14 cellular contexts compared by ENCODE assay signal in the genomic region with DNA sequence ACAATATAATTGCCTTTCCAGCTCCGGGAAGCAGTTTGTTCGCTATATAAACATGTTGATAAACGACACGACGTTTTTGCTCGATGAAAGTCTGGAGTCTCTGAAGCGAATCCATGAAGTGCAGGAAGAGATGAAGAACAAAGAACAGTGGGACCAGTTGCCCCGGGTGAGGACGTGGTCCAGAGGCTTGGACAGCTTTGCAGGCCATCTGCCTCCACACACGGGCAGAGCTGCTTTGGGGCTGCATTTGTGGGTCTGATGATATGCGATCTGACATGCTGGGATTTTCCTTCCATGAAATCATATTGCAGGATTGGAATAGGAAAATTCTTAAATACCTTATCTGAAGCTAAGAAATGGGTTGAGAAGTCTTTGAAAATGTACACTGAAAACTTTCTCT. TPM values are rescaled to one million over a fixed set of nuclear protein-coding genes. Genes with fewer than 3 reads are reported as not detected.
A peak's percentile ranks its signal among the peaks of the same experiment; 100 is the strongest.
DNase-seq lines count a peak whose midpoint lies in the region; ATAC-seq and TF ChIP-seq lines count a peak whose summit lies in the region.
"Had no signal": no experiment of that assay in that cellular context is flagged by ENCODE, and none has a peak within 500 bp of the region (broad histone marks: within the 10 kb centered on the region; RNA-seq: fewer than 3 reads in every experiment).

No MANE protein-coding gene starts in this region.

- ATAC-seq in HG02973 (IDR thresholded peaks at IDR 0.05; ENCODE audit: unreplicated experiment) (no peak), GM21390 (IDR thresholded peaks at IDR 0.05; ENCODE audit: unreplicated experiment) (no peak)
- ATAC-seq: K562 had no signal

- no peak for TF ChIP-seq POLR2A in stomach (IDR thresholded peaks at IDR 0.05)

- intact Hi-C loops in stomach (cut with DNase I; ENCODE audit: low total_unique reads): no loop called here

- no peaks in the 10 kb centered on the region for H3K9me3 ChIP-seq in WERI-Rb-1 (ENCODE audit: severe bottlenecking)
- H3K9me3 ChIP-seq in ectodermal cell (ENCODE audit: control insufficient read depth, low read length): no peaks in the 10 kb centered on the region
- H3K9me3 ChIP-seq in muscle layer of duodenum (ENCODE audit: control insufficient read depth in 1 of 2, low read length in 2 of 2): no peaks in the 10 kb centered on the region
- H3K9me3 ChIP-seq in stomach: no peaks in the 10 kb centered on the region
- H3K9me3 ChIP-seq: prostate gland had no signal

- H3K4me3 ChIP-seq in WERI-Rb-1 (ENCODE audit: low read depth, low read length) (no peak overlapping the region), ectodermal cell (ENCODE audit: insufficient read depth, low read depth, low read length) (no peak overlapping the region), muscle layer of duodenum (ENCODE audit: low read depth in 1 of 2, low read length in 2 of 2) (no peak overlapping the region), stomach (no peak overlapping the region)
- H3K4me3 ChIP-seq: K562, prostate gland had no signal

- H3K27me3 ChIP-seq in WERI-Rb-1 (ENCODE audit: insufficient read depth, low read depth, severe bottlenecking): no peaks in the 10 kb centered on the region
- H3K27me3 ChIP-seq in ectodermal cell (ENCODE audit: control insufficient read depth, insufficient read depth, low read length, poor library complexity, severe bottlenecking): no peaks in the 10 kb centered on the region
- H3K27me3 ChIP-seq in muscle layer of duodenum (ENCODE audit: low read depth, low read length): no peaks in the 10 kb centered on the region
- H3K27me3 ChIP-seq in stomach: no peaks in the 10 kb centered on the region

- H3K4me1 ChIP-seq in ectodermal cell (ENCODE audit: control insufficient read depth, insufficient read depth, low read length) (no peaks in the 10 kb centered on the region), muscle layer of duodenum (ENCODE audit: control insufficient read depth in 1 of 2, insufficient read depth in 2 of 2, low read length in 2 of 2) (peaks cover 0 to 15% of the 10 kb centered on the region in 2 donors), stomach (peaks cover 0 to 28% (median 18%) of the 10 kb centered on the region in 4 donors)
- H3K4me1 ChIP-seq: prostate gland had no signal

- no peak for TF ChIP-seq EP300 in stomach (IDR thresholded peaks at IDR 0.05)

- peak; percentile 39 for DNase-seq in WERI-Rb-1
- no peak for DNase-seq in stomach
- DNase-seq in OCI-M2 (lab: John Stamatoyannopoulos, UW; ENCODE audit: unreplicated experiment): no peak
- no peak for DNase-seq in NCI-H774 (lab: John Stamatoyannopoulos, UW)
- DNase-seq: activated CD4-positive, alpha-beta T cell treated with anti-CD3 and anti-CD28 coated beads for 4 hours; NCI-H1436 treated with DMSO at 0.1 percent for 48 hours; stimulated activated CD4-positive, alpha-beta T cell treated with anti-CD3 and anti-CD28 coated beads, Interleukin-4, amount 100 ng/mL, for 24 hours; stimulated activated naive CD4-positive, alpha-beta T cell had no signal

- H3K27ac ChIP-seq in WERI-Rb-1: no peak overlapping the region
- peak overlapping the region; percentile 26 for H3K27ac ChIP-seq in ectodermal cell (ENCODE audit: insufficient read depth, low read depth, low read length, poor library complexity, severe bottlenecking)
- H3K27ac ChIP-seq in muscle layer of duodenum (ENCODE audit: low read length): peak overlapping the region; percentile 25
- H3K27ac ChIP-seq in stomach: peak overlapping the region in 4 of 5 donors; percentile 32 to 79 (median 49)
- H3K27ac ChIP-seq: prostate gland had no signal

- H3K36me3 ChIP-seq in WERI-Rb-1 (peaks cover 50% of the 10 kb centered on the region), ectodermal cell (ENCODE audit: control insufficient read depth, insufficient read depth, low read length) (peaks cover 26% of the 10 kb centered on the region), muscle layer of duodenum (ENCODE audit: control insufficient read depth in 1 of 2, insufficient read depth in 2 of 2, low read length in 2 of 2) (peaks cover 9 to 29% of the 10 kb centered on the region in 2 donors), stomach (peaks cover 27 to 85% (median 76%) of the 10 kb centered on the region in 4 donors)
- H3K36me3 ChIP-seq: prostate gland had no signal

- TF ChIP-seq CTCF in WERI-Rb-1 (IDR thresholded peaks at IDR 0.05; ENCODE audit: low read depth, low read length): no peak
- no peak for TF ChIP-seq CTCF in stomach (IDR thresholded peaks at IDR 0.05)

- 96% methylated on average over 11 of the region's 11 CpGs for WGBS in ectodermal cell, 2 experiments
- WGBS in stomach, 5 donors: 61 to 62% (median 61%) methylated on average over 11 of the region's 11 CpGs

RNA-seq across cellular contexts. Expression of a gene that starts 49.2 kb away (rescaled TPM):
- 61.9 TPM for polyA plus RNA-seq in ectodermal cell (2013, experiment 1 of 4)
- polyA plus RNA-seq in ectodermal cell (2013, experiment 2 of 4): 65.8 TPM
- 47.0 TPM for polyA plus RNA-seq in ectodermal cell (2013, experiment 3 of 4)
- polyA plus RNA-seq in ectodermal cell (2013, experiment 4 of 4): 55.3 TPM
- total RNA-seq in stomach: 10 to 100 TPM; 25.8 to 82.2 (median 37.9) TPM
- polyA plus RNA-seq in stomach: 1 to 10 TPM; 4.0 to 5.7 (median 4.3) TPM
